ENCODE assay signal across 40 cellular contexts in the genomic region with DNA sequence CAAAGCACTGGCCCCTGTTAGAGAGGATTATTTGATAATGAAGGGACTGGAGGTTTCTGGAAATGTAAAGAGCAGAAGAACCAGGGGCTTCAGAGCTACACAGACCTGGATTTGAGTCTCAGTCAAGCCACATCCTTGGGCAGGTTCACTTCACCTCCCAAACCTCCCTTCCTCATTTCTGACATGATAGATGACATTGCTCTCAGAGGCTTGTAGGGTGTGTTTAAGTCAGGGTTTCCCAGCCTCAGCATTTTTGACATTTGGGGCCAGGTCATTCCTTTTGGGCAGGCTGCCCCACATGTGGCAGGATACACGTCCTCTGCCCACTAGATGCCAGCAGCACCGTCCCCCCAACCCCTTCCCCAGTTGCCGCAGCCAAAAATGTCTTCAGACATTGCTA.
"Had no signal": no experiment of that assay in that cellular context is flagged by ENCODE, and none has a peak within 500 bp of the region (broad histone marks: within the 10 kb centered on the region; RNA-seq: fewer than 3 reads in every experiment).

No MANE protein-coding gene starts in this region.

- H3K27ac ChIP-seq: adrenal gland, ascending aorta, body of pancreas, brain microvascular endothelial cell, breast epithelium, cardiac muscle cell had no signal

- ATAC-seq: activated naive CD4-positive, alpha-beta T cell treated with anti-CD3 and anti-CD28 coated beads, Interleukin-2, amount 50 U/mL, for 72 hours; activated T-cell treated with anti-CD3 and anti-CD28 coated beads, Interleukin-2, amount 50 U/mL, for 4 hours; activated T-cell treated with anti-CD3 and anti-CD28 coated beads, Interleukin-2, amount 50 U/mL, for 72 hours; activated T-helper 17 cell treated with anti-CD3 and anti-CD28 coated beads, Interleukin-2, amount 50 U/mL, for 72 hours; body of pancreas had no signal

- H3K4me3 Mint-ChIP-seq: activated naive CD4-positive, alpha-beta T cell treated with anti-CD3 and anti-CD28 coated beads for 36 hours; activated naive CD4-positive, alpha-beta T cell treated with anti-CD3 and anti-CD28 coated beads, Interleukin-2, amount 10 ng/mL, durations not matched to agents 7 days and 5 days; activated naive CD4-positive, alpha-beta T cell treated with anti-CD3 and anti-CD28 coated beads, Interleukin-2, amount 50 U/mL, for 24 hours; activated naive CD8-positive, alpha-beta T cell; activated naive CD8-positive, alpha-beta T cell treated with anti-CD3 and anti-CD28 coated beads for 36 hours; activated naive CD8-positive, alpha-beta T cell treated with anti-CD3 and anti-CD28 coated beads, Interleukin-2, amount 10 ng/mL, durations not matched to agents 7 days and 5 days; activated naive CD8-positive, alpha-beta T cell treated with anti-CD3 and anti-CD28 coated beads, Interleukin-2, amount 50 U/mL, for 24 hours; activated T-cell treated with anti-CD3 and anti-CD28 coated beads, Interleukin-2, amount 50 U/mL, for 24 hours; activated T-cell treated with anti-CD3 and anti-CD28 coated beads, Interleukin-2, amount 50 U/mL, for 4 hours; activated T-cell treated with anti-CD3 and anti-CD28 coated beads, Interleukin-2, amount 50 U/mL, for 72 hours; activated T-helper 1 cell treated with anti-CD3 and anti-CD28 coated beads, Interleukin-12 subunit alpha, Interleukin-12 subunit beta, Interleukin-2, Interleukin-4 antibody, amounts not matched to agents 30 ng/mL and 10 ng/mL and 1 ng/mL, durations not matched to agents 14 hours and 24 hours and 36 hours; activated T-helper 17 cell treated with anti-CD3 and anti-CD28 coated beads, Interleukin-2, amount 50 U/mL, for 72 hours; brain; central memory CD8-positive, alpha-beta T cell had no signal

- H3K36me3 ChIP-seq: adrenal gland, ascending aorta, brain microvascular endothelial cell, breast epithelium, cardiac muscle cell had no signal

- FAIRE-seq: astrocyte, bronchial epithelial cell, colon had no signal

- H3K4me3 ChIP-seq: adrenal gland, ascending aorta, body of pancreas, breast epithelium, cardiac muscle cell had no signal

- H3K4me1 ChIP-seq: adrenal gland, ascending aorta, body of pancreas, breast epithelium had no signal

- H3K27me3 ChIP-seq: ascending aorta, body of pancreas, brain microvascular endothelial cell, cardiac muscle cell had no signal

- H3K4me1 Mint-ChIP-seq: activated naive CD4-positive, alpha-beta T cell treated with anti-CD3 and anti-CD28 coated beads, Interleukin-2, amount 10 ng/mL, durations not matched to agents 7 days and 5 days; activated naive CD4-positive, alpha-beta T cell treated with anti-CD3 and anti-CD28 coated beads, Interleukin-2, amount 50 U/mL, for 24 hours; activated naive CD8-positive, alpha-beta T cell treated with anti-CD3 and anti-CD28 coated beads for 36 hours; activated naive CD8-positive, alpha-beta T cell treated with anti-CD3 and anti-CD28 coated beads, Interleukin-2, amount 10 ng/mL, durations not matched to agents 7 days and 5 days; activated naive CD8-positive, alpha-beta T cell treated with anti-CD3 and anti-CD28 coated beads, Interleukin-2, amount 50 U/mL, for 24 hours; activated T-helper 17 cell treated with anti-CD3 and anti-CD28 coated beads, Interleukin-2, amount 50 U/mL, for 72 hours; central memory CD8-positive, alpha-beta T cell had no signal

- DNase-seq: activated effector memory CD4-positive, alpha-beta T cell treated with anti-CD3 and anti-CD28 coated beads, Interleukin-2, amount 50 U/mL, for 16 hours; activated effector memory CD4-positive, alpha-beta T cell treated with Interleukin-2 at 50 U/mL for 16 hours; activated gamma-delta T cell; activated gamma-delta T cell treated with Interleukin-2 at 50 U/mL for 16 hours; activated naive CD4-positive, alpha-beta T cell; activated naive CD4-positive, alpha-beta T cell treated with anti-CD3 and anti-CD28 coated beads for 36 hours; activated naive CD4-positive, alpha-beta T cell treated with anti-CD3 and anti-CD28 coated beads, Interleukin-2, amount 10 ng/mL, durations not matched to agents 7 days and 5 days; activated naive CD4-positive, alpha-beta T cell treated with anti-CD3 and anti-CD28 coated beads, Interleukin-2, amount 50 U/mL, for 16 hours; activated naive CD4-positive, alpha-beta T cell treated with Interleukin-2 at 50 U/mL for 16 hours; activated naive CD8-positive, alpha-beta T cell treated with anti-CD3 and anti-CD28 coated beads for 36 hours; activated naive CD8-positive, alpha-beta T cell treated with anti-CD3 and anti-CD28 coated beads, Interleukin-2, amount 10 ng/mL, durations not matched to agents 7 days and 5 days; activated naive CD8-positive, alpha-beta T cell treated with anti-CD3 and anti-CD28 coated beads, Interleukin-2, amount 50 U/mL, for 24 hours; activated T-cell treated with anti-CD3 and anti-CD28 coated beads, Interleukin-2, amount 50 U/mL, for 24 hours; activated T-cell treated with anti-CD3 and anti-CD28 coated beads, Interleukin-2, amount 50 U/mL, for 4 hours; activated T-cell treated with anti-CD3 and anti-CD28 coated beads, Interleukin-2, amount 50 U/mL, for 48 hours; activated T-cell treated with anti-CD3 and anti-CD28 coated beads, Interleukin-2, amount 50 U/mL, for 72 hours; adrenal gland; amniotic stem cell; amygdala; anterior cingulate cortex; aorta; body of pancreas; brain microvascular endothelial cell; caudate nucleus; central memory CD4-positive, alpha-beta T cell; cerebellar nuclear complex had no signal

- H3K9me3 ChIP-seq: adrenal gland, ascending aorta, body of pancreas, breast epithelium had no signal

- H3K27ac Mint-ChIP-seq: activated naive CD4-positive, alpha-beta T cell treated with anti-CD3 and anti-CD28 coated beads for 36 hours; activated naive CD4-positive, alpha-beta T cell treated with anti-CD3 and anti-CD28 coated beads, Interleukin-2, amount 10 ng/mL, durations not matched to agents 7 days and 5 days; activated naive CD4-positive, alpha-beta T cell treated with anti-CD3 and anti-CD28 coated beads, Interleukin-2, amount 50 U/mL, for 24 hours; activated naive CD4-positive, alpha-beta T cell treated with anti-CD3 and anti-CD28 coated beads, Interleukin-2, amount 50 U/mL, for 72 hours; activated naive CD8-positive, alpha-beta T cell; activated naive CD8-positive, alpha-beta T cell treated with anti-CD3 and anti-CD28 coated beads for 36 hours; activated naive CD8-positive, alpha-beta T cell treated with anti-CD3 and anti-CD28 coated beads, Interleukin-2, amount 10 ng/mL, durations not matched to agents 7 days and 5 days; activated naive CD8-positive, alpha-beta T cell treated with anti-CD3 and anti-CD28 coated beads, Interleukin-2, amount 50 U/mL, for 24 hours; activated T-cell treated with anti-CD3 and anti-CD28 coated beads, Interleukin-2, amount 50 U/mL, for 24 hours; activated T-cell treated with anti-CD3 and anti-CD28 coated beads, Interleukin-2, amount 50 U/mL, for 72 hours; activated T-helper 1 cell treated with anti-CD3 and anti-CD28 coated beads, Interleukin-12 subunit alpha, Interleukin-12 subunit beta, Interleukin-2, Interleukin-4 antibody, amounts not matched to agents 30 ng/mL and 10 ng/mL and 1 ng/mL, durations not matched to agents 14 hours and 24 hours and 36 hours; activated T-helper 17 cell treated with anti-CD3 and anti-CD28 coated beads, Interleukin-2, amount 50 U/mL, for 72 hours; activated T-helper 2 cell treated with anti-CD3 and anti-CD28 coated beads, Interferon-gamma antibody, Interleukin-2, Interleukin-4, amounts not matched to agents 10 μg/mL and 5 μg/mL and 100 μg/mL, durations not matched to agents 14 hours and 24 hours and 36 hours had no signal

- H3K9me3 Mint-ChIP-seq: activated naive CD4-positive, alpha-beta T cell treated with anti-CD3 and anti-CD28 coated beads for 36 hours; activated naive CD4-positive, alpha-beta T cell treated with anti-CD3 and anti-CD28 coated beads, Interleukin-2, amount 10 ng/mL, durations not matched to agents 7 days and 5 days; activated naive CD4-positive, alpha-beta T cell treated with anti-CD3 and anti-CD28 coated beads, Interleukin-2, amount 50 U/mL, for 24 hours; activated naive CD4-positive, alpha-beta T cell treated with anti-CD3 and anti-CD28 coated beads, Interleukin-2, amount 50 U/mL, for 72 hours; activated naive CD8-positive, alpha-beta T cell treated with anti-CD3 and anti-CD28 coated beads for 36 hours; activated naive CD8-positive, alpha-beta T cell treated with anti-CD3 and anti-CD28 coated beads, Interleukin-2, amount 10 ng/mL, durations not matched to agents 7 days and 5 days; activated naive CD8-positive, alpha-beta T cell treated with anti-CD3 and anti-CD28 coated beads, Interleukin-2, amount 50 U/mL, for 24 hours; activated T-cell treated with anti-CD3 and anti-CD28 coated beads, Interleukin-2, amount 50 U/mL, for 24 hours; activated T-cell treated with anti-CD3 and anti-CD28 coated beads, Interleukin-2, amount 50 U/mL, for 4 hours; activated T-cell treated with anti-CD3 and anti-CD28 coated beads, Interleukin-2, amount 50 U/mL, for 72 hours; activated T-helper 1 cell treated with anti-CD3 and anti-CD28 coated beads, Interleukin-12 subunit alpha, Interleukin-12 subunit beta, Interleukin-2, Interleukin-4 antibody, amounts not matched to agents 30 ng/mL and 10 ng/mL and 1 ng/mL, durations not matched to agents 14 hours and 24 hours and 36 hours; activated T-helper 17 cell treated with anti-CD3 and anti-CD28 coated beads, Interleukin-2, amount 50 U/mL, for 72 hours; activated T-helper 2 cell treated with anti-CD3 and anti-CD28 coated beads, Interferon-gamma antibody, Interleukin-2, Interleukin-4, amounts not matched to agents 10 μg/mL and 5 μg/mL and 100 μg/mL, durations not matched to agents 14 hours and 24 hours and 36 hours; central memory CD8-positive, alpha-beta T cell had no signal

- H3K36me3 Mint-ChIP-seq: activated naive CD4-positive, alpha-beta T cell treated with anti-CD3 and anti-CD28 coated beads, Interleukin-2, amount 10 ng/mL, durations not matched to agents 7 days and 5 days; activated naive CD4-positive, alpha-beta T cell treated with anti-CD3 and anti-CD28 coated beads, Interleukin-2, amount 50 U/mL, for 24 hours; activated naive CD4-positive, alpha-beta T cell treated with anti-CD3 and anti-CD28 coated beads, Interleukin-2, amount 50 U/mL, for 72 hours; activated naive CD8-positive, alpha-beta T cell; activated naive CD8-positive, alpha-beta T cell treated with anti-CD3 and anti-CD28 coated beads for 36 hours; activated naive CD8-positive, alpha-beta T cell treated with anti-CD3 and anti-CD28 coated beads, Interleukin-2, amount 10 ng/mL, durations not matched to agents 7 days and 5 days; brain had no signal
